Comparison of ENCODE assay signal across 28 cellular contexts in genomic region chr13:25295228-25295627, GRCh38.
"Had no signal": no experiment of that assay in that cellular context is flagged by ENCODE, and none has a peak within 500 bp of the region (broad histone marks: within the 10 kb centered on the region; RNA-seq: fewer than 3 reads in every experiment).

No MANE protein-coding gene starts in this region.

- H3K9me3 Mint-ChIP-seq: activated CD4-positive, alpha-beta memory T cell treated with anti-CD3 and anti-CD28 coated beads for 36 hours; activated naive CD4-positive, alpha-beta T cell treated with anti-CD3 and anti-CD28 coated beads for 36 hours; activated T-helper 1 cell treated with anti-CD3 and anti-CD28 coated beads, Interleukin-12 subunit alpha, Interleukin-12 subunit beta, Interleukin-2, Interleukin-4 antibody, amounts not matched to agents 30 ng/mL and 10 ng/mL and 1 ng/mL, durations not matched to agents 14 hours and 24 hours and 36 hours; natural killer cell; stimulated activated naive CD8-positive, alpha-beta T cell treated with anti-CD3 and anti-CD28 coated beads, Interleukin-15, Interleukin-2, amounts not matched to agents 100 ng/mL and 50 ng/mL, for 24 hours had no signal

- H3K27ac Mint-ChIP-seq: activated CD4-positive, alpha-beta memory T cell treated with anti-CD3 and anti-CD28 coated beads for 36 hours; activated CD4-positive, alpha-beta T cell treated with anti-CD3 and anti-CD28 coated beads, Interleukin-2, amount 10 ng/mL, durations not matched to agents 24 days and 14 days; activated naive CD4-positive, alpha-beta T cell treated with anti-CD3 and anti-CD28 coated beads for 36 hours; activated T-helper 1 cell treated with anti-CD3 and anti-CD28 coated beads, Interleukin-12 subunit alpha, Interleukin-12 subunit beta, Interleukin-2, Interleukin-4 antibody, amounts not matched to agents 30 ng/mL and 10 ng/mL and 1 ng/mL, durations not matched to agents 14 hours and 24 hours and 36 hours; natural killer cell; stimulated activated naive CD8-positive, alpha-beta T cell treated with anti-CD3 and anti-CD28 coated beads, Interleukin-15, Interleukin-2, amounts not matched to agents 100 ng/mL and 50 ng/mL, for 24 hours had no signal

- H3K27me3 ChIP-seq: gastrocnemius medialis, right lobe of liver had no signal

- H3K4me3 ChIP-seq: cardiac muscle cell, colonic mucosa, gastrocnemius medialis, left ventricle myocardium inferior, lung, right lobe of liver, skin epidermis had no signal

- ATAC-seq: gastrocnemius medialis, natural killer cell, right lobe of liver had no signal

- DNase-seq: activated CD4-positive, alpha-beta memory T cell treated with anti-CD3 and anti-CD28 coated beads for 36 hours; activated CD4-positive, alpha-beta T cell treated with anti-CD3 and anti-CD28 coated beads, Interleukin-2, amount 10 ng/mL, durations not matched to agents 24 days and 14 days; activated CD4-positive, CD25-positive, alpha-beta regulatory T cell treated with anti-CD3 and anti-CD28 coated beads, Interleukin-2, amount 50 U/mL, for 72 hours; activated CD8-positive, alpha-beta memory T cell treated with anti-CD3 and anti-CD28 coated beads, Interleukin-2, amount 50 U/mL, for 4 hours; activated effector memory CD4-positive, alpha-beta T cell treated with anti-CD3 and anti-CD28 coated beads, Interleukin-2, amount 50 U/mL, for 16 hours; activated naive CD4-positive, alpha-beta T cell treated with anti-CD3 and anti-CD28 coated beads for 36 hours; activated T-cell treated with anti-CD3 and anti-CD28 coated beads, Interleukin-2, amount 50 U/mL, for 1 hour; amniotic stem cell; cerebellar nuclear complex; colonic mucosa; effector CD8-positive, alpha-beta T cell; gastrocnemius medialis; head of caudate nucleus; hippocampal formation; kidney; left ventricle myocardium inferior; mesendoderm; natural killer cell; posterior cingulate gyrus; right lobe of liver; stimulated activated CD4-positive, alpha-beta T cell treated with anti-CD3 and anti-CD28 coated beads, Interleukin-12 subunit alpha, Interleukin-12 subunit beta, amount 100 ng/mL, for 4 hours; stimulated activated CD4-positive, alpha-beta T cell treated with anti-CD3 and anti-CD28 coated beads, Interleukin-4, amount 100 ng/mL, for 1 hour; T-helper 1 cell had no signal

- H3K9me3 ChIP-seq: colonic mucosa, gastrocnemius medialis, left ventricle myocardium inferior, right lobe of liver had no signal

- H3K4me1 ChIP-seq: colonic mucosa, gastrocnemius medialis, left ventricle myocardium inferior, right lobe of liver had no signal

- H3K27ac ChIP-seq: cardiac muscle cell, colonic mucosa, gastrocnemius medialis, left ventricle myocardium inferior, right lobe of liver, skin epidermis had no signal

- H3K36me3 ChIP-seq: cardiac muscle cell, colonic mucosa, gastrocnemius medialis, left ventricle myocardium inferior, right lobe of liver had no signal

- H3K36me3 Mint-ChIP-seq: activated CD4-positive, alpha-beta memory T cell treated with anti-CD3 and anti-CD28 coated beads for 36 hours; natural killer cell had no signal
